In genomic region chr17:79777844-79778503, GRCh38 we compare ENCODE assay signal across 8 cellular contexts. TPM values are rescaled to one million over a fixed set of nuclear protein-coding genes. Genes with fewer than 3 reads are reported as not detected.
DNase-seq lines count a peak whose midpoint lies in the region; ATAC-seq and TF ChIP-seq lines count a peak whose summit lies in the region.

Gene CBX2 (plus strand): TSS chr17:79778148. CDS start chr17:79778236, 88 bp downstream.

- peaks cover 6% of the 10 kb centered on the region for H3F3A ChIP-seq in SU-DHL-6 (ENCODE audit: insufficient read depth)

- H3K9me2 ChIP-seq in Karpas-422 (replicated peaks; ENCODE audit: insufficient read depth, low read length) (no peaks in the 10 kb centered on the region), SU-DHL-6 (replicated peaks; ENCODE audit: insufficient read depth, low read length) (no peaks in the 10 kb centered on the region)

- intact Hi-C loops in CD4-positive, alpha-beta T cell (cut with DNase I, micrococcal nuclease) = loop anchor here in 1 of 2 experiments (1.0 to 2.0 kb wide), 2 partner anchors 19 to 32 kb away; partner anchors contain the start of gene CBX8
- intact Hi-C loops in heart right ventricle (cut with DNase I) (loop anchor here in 2 of 10 donors (2.0 to 5.0 kb wide), 2 partner anchors 31 to 36 kb away; no protein-coding TSS in a partner anchor), posterior vena cava (cut with DNase I) (no loop called here)

- peak; percentile 88 for ATAC-seq in CD4-positive, alpha-beta T cell (ENCODE audit: poor library complexity)
- peak; percentile 38 to 82 (median 70) for ATAC-seq in heart right ventricle
- ATAC-seq in upper lobe of left lung (ENCODE audit: low FRiP score in 2 of 2) = peak; percentile 70 to 86

- H2AFZ ChIP-seq in Karpas-422 (ENCODE audit: low read length) (peak within 1 kb of the TSS; percentile 89; the same call in 1 of the 2 replicates), SU-DHL-6 (ENCODE audit: low read depth, low read length, severe bottlenecking) (peak within 1 kb of the TSS; percentile 98)

- H3K27me3 Mint-ChIP-seq in CD4-positive, alpha-beta T cell = peaks cover 91% of the 10 kb centered on the region
- peaks cover 86% of the 10 kb centered on the region for H3K27me3 Mint-ChIP-seq in activated naive CD8-positive, alpha-beta T cell treated with anti-CD3 and anti-CD28 coated beads for 36 hours

- H3K4me1 Mint-ChIP-seq in CD4-positive, alpha-beta T cell (ENCODE audit: low read depth) = peaks cover 27% of the 10 kb centered on the region
- H3K4me1 Mint-ChIP-seq in activated naive CD8-positive, alpha-beta T cell treated with anti-CD3 and anti-CD28 coated beads for 36 hours = peaks cover 24% of the 10 kb centered on the region

- H3K27ac ChIP-seq in CD4-positive, alpha-beta T cell (ENCODE audit: low read depth, low read length) = no peak within 1 kb of the TSS
- H3K27ac ChIP-seq in Karpas-422 (ENCODE audit: low read length) = no peak within 1 kb of the TSS
- peak within 1 kb of the TSS; percentile 53 for H3K27ac ChIP-seq in SU-DHL-6 (ENCODE audit: low read depth, low read length)
- H3K27ac ChIP-seq in heart right ventricle = peak within 1 kb of the TSS; percentile 2 to 85 (median 77)
- H3K27ac ChIP-seq in upper lobe of left lung = peak within 1 kb of the TSS; percentile 50 to 81 (median 72)

- H3K36me3 ChIP-seq in Karpas-422 (ENCODE audit: insufficient read depth, low read length) = no peaks in the 10 kb centered on the region
- H3K36me3 ChIP-seq in SU-DHL-6 (ENCODE audit: low read length) = no peaks in the 10 kb centered on the region
- H3K36me3 ChIP-seq in heart right ventricle = peaks cover 0 to 5% (median 0%) of the 10 kb centered on the region in 9 donors
- no peaks in the 10 kb centered on the region for H3K36me3 ChIP-seq in upper lobe of left lung

- H3K9me3 ChIP-seq in CD4-positive, alpha-beta T cell (ENCODE audit: control insufficient read depth, low read length) = no peaks in the 10 kb centered on the region
- H3K9me3 ChIP-seq in Karpas-422 (ENCODE audit: low read length) (no peaks in the 10 kb centered on the region), SU-DHL-6 (ENCODE audit: insufficient read depth, low read length) (no peaks in the 10 kb centered on the region), heart right ventricle (no peaks in the 10 kb centered on the region), upper lobe of left lung (no peaks in the 10 kb centered on the region)

- H3K4me2 ChIP-seq in Karpas-422 (ENCODE audit: low read depth, low read length, poor library complexity, severe bottlenecking) = peak within 1 kb of the TSS; percentile 99
- peak within 1 kb of the TSS; percentile 66 for H3K4me2 ChIP-seq in SU-DHL-6 (ENCODE audit: low read depth, low read length, poor library complexity, severe bottlenecking)

- no peaks in the 10 kb centered on the region for H3K36me3 Mint-ChIP-seq in CD4-positive, alpha-beta T cell (ENCODE audit: low read depth)
- H3K36me3 Mint-ChIP-seq in activated naive CD8-positive, alpha-beta T cell treated with anti-CD3 and anti-CD28 coated beads for 36 hours = no peaks in the 10 kb centered on the region

- H4K20me1 ChIP-seq in Karpas-422 (ENCODE audit: insufficient read depth, low read depth, low read length) (peaks cover 10% of the 10 kb centered on the region), SU-DHL-6 (ENCODE audit: low read depth, low read length) (no peaks in the 10 kb centered on the region)

- peaks cover 83% of the 10 kb centered on the region for H3K27me3 ChIP-seq in CD4-positive, alpha-beta T cell (ENCODE audit: control insufficient read depth, insufficient read depth, low read length)
- no peaks in the 10 kb centered on the region for H3K27me3 ChIP-seq in Karpas-422 (ENCODE audit: low read length)
- H3K27me3 ChIP-seq in SU-DHL-6 (ENCODE audit: low read length) = no peaks in the 10 kb centered on the region
- peaks cover 0 to 79% (median 38%) of the 10 kb centered on the region in 7 donors for H3K27me3 ChIP-seq in heart right ventricle
- H3K27me3 ChIP-seq in upper lobe of left lung = peaks cover 0 to 13% (median 5%) of the 10 kb centered on the region in 4 donors

- no peak for TF ChIP-seq CTCF in CD4-positive, alpha-beta T cell (IDR thresholded peaks at IDR 0.05)
- TF ChIP-seq CTCF in GM20000 (IDR thresholded peaks at IDR 0.05; ENCODE audit: extremely low read depth, missing control alignments) = no peak
- TF ChIP-seq CTCF in SU-DHL-6 (IDR thresholded peaks at IDR 0.05; ENCODE audit: insufficient read depth, low read length, poor library complexity, severe bottlenecking) = no peak
- TF ChIP-seq CTCF in heart right ventricle (IDR thresholded peaks at IDR 0.05) = no peak
- TF ChIP-seq CTCF in upper lobe of left lung (IDR thresholded peaks at IDR 0.05) = no peak

- peak; percentile 58 to 85 (median 73) for DNase-seq in CD4-positive, alpha-beta T cell
- DNase-seq in GM20000 (ENCODE audit: low spot score) = peak; percentile 99
- DNase-seq in Karpas-422 = peak; percentile 93
- DNase-seq in activated naive CD8-positive, alpha-beta T cell treated with anti-CD3 and anti-CD28 coated beads for 36 hours = peak; percentile 90
- peak; percentile 78 to 88 for DNase-seq in heart right ventricle
- peak; percentile 91 for DNase-seq in posterior vena cava (ENCODE audit: low spot score)
- DNase-seq in upper lobe of left lung = peak; percentile 72 to 98

- H3K27ac Mint-ChIP-seq in CD4-positive, alpha-beta T cell = peak within 1 kb of the TSS; percentile 27
- peak within 1 kb of the TSS; percentile 65 for H3K27ac Mint-ChIP-seq in activated naive CD8-positive, alpha-beta T cell treated with anti-CD3 and anti-CD28 coated beads for 36 hours

- POLR2A ChIA-PET in CD4-positive, alpha-beta T cell (lab: Charles Lee) = interaction anchor here (0.6 to 1.9 kb wide), 5 partner anchors 19 to 1648 kb away, joined by 3 to 8 read pairs (median 4); partner anchors contain the start of genes CBX8 and TMC8

- no peaks in the 10 kb centered on the region for H3K9me3 Mint-ChIP-seq in CD4-positive, alpha-beta T cell
- no peaks in the 10 kb centered on the region for H3K9me3 Mint-ChIP-seq in activated naive CD8-positive, alpha-beta T cell treated with anti-CD3 and anti-CD28 coated beads for 36 hours

- H3K4me3 ChIP-seq in Karpas-422 (ENCODE audit: low read length) = peak within 1 kb of the TSS; percentile 88
- peak within 1 kb of the TSS; percentile 75 for H3K4me3 ChIP-seq in SU-DHL-6 (ENCODE audit: insufficient read depth, low read length, poor library complexity, severe bottlenecking)
- H3K4me3 ChIP-seq in heart right ventricle = peak within 1 kb of the TSS; percentile 63 to 87 (median 77)
- peak within 1 kb of the TSS; percentile 77 to 90 (median 82) for H3K4me3 ChIP-seq in upper lobe of left lung

- 1 to 2% methylated on average over 24 to 99 of the region's 101 CpGs for WGBS in heart right ventricle, 2 donors
- WGBS in upper lobe of left lung, 2 donors = no CpG with 5 or more reads among the region's 101 CpGs

- CTCF ChIA-PET in CD4-positive, alpha-beta T cell (lab: Charles Lee) = interaction anchor here (1.1 to 1.2 kb wide), 2 partner anchors 19 to 63 kb away, joined by 4 to 8 read pairs; partner anchors contain the start of gene CBX8

- no peak for TF ChIP-seq POLR2A in upper lobe of left lung (IDR thresholded peaks at IDR 0.05)

- peak within 1 kb of the TSS; percentile 82 for H3K9ac ChIP-seq in Karpas-422 (ENCODE audit: low read length)
- H3K9ac ChIP-seq in SU-DHL-6 (ENCODE audit: low read length) = peak within 1 kb of the TSS; percentile 88

- TF ChIP-seq EP300 in upper lobe of left lung (IDR thresholded peaks at IDR 0.05) = no peak

- peaks cover 14% of the 10 kb centered on the region for H3K4me1 ChIP-seq in Karpas-422 (ENCODE audit: low read length)
- peaks cover 0 to 48% (median 21%) of the 10 kb centered on the region in 9 donors for H3K4me1 ChIP-seq in heart right ventricle
- peaks cover 16 to 37% (median 19%) of the 10 kb centered on the region in 4 donors for H3K4me1 ChIP-seq in upper lobe of left lung

- peak within 1 kb of the TSS; percentile 85 for H3K4me3 Mint-ChIP-seq in CD4-positive, alpha-beta T cell
- H3K4me3 Mint-ChIP-seq in activated naive CD8-positive, alpha-beta T cell treated with anti-CD3 and anti-CD28 coated beads for 36 hours = peak within 1 kb of the TSS; percentile 87

- H3K79me2 ChIP-seq in Karpas-422 (ENCODE audit: low read length) = no peaks in the 10 kb centered on the region
- peaks cover 9% of the 10 kb centered on the region; the same call in 1 of the 2 replicates for H3K79me2 ChIP-seq in SU-DHL-6 (ENCODE audit: insufficient read depth, low read length)

RNA-seq across cellular contexts. Expression of gene CBX2, which starts in this region (rescaled TPM):
- total RNA-seq in CD4-positive, alpha-beta T cell = under 1 TPM in 1 of 2 experiments, not detected in 1; 0.31 TPM
- total RNA-seq in Karpas-422 (2014; rRNA removed; shearing (Covaris generic); ENCODE audit: low replicate concordance) = 4.8 and 8.4 TPM in 2 replicates
- 1 to 10 TPM; 5.2 to 5.4 TPM for total RNA-seq in activated naive CD8-positive, alpha-beta T cell treated with anti-CD3 and anti-CD28 coated beads for 36 hours
- total RNA-seq in heart right ventricle (1 to 10 TPM; 1.5 to 3.9 (median 2.7) TPM), posterior vena cava (1 to 10 TPM; 1.6 to 1.8 TPM), upper lobe of left lung (1 to 10 TPM in 5 of 6 donors, under 1 TPM in 1; 0.89 to 4.7 (median 1.5) TPM)
- 1 to 10 TPM; 2.9 to 7.1 TPM for polyA plus RNA-seq in heart right ventricle

Comparison
In these comparisons a context has a peak if more than half of its experiments do, and no peak if none do; other contexts are left out.
1. Peak in DNase-seq and ATAC-seq in CD4-positive, alpha-beta T cell; RNA of the gene not detected or under 1 TPM.
2. H3K27ac ChIP-seq: peak in SU-DHL-6 (single experiment), heart right ventricle (10 of 10) and upper lobe of left lung (4 of 4); none in CD4-positive, alpha-beta T cell (single experiment) and Karpas-422 (single experiment).
3. Peak in every context shown above with its lines, with median percentiles within 50 percentile points of each other: ATAC-seq, DNase-seq and H3K4me3 ChIP-seq.